In the genomic region with DNA sequence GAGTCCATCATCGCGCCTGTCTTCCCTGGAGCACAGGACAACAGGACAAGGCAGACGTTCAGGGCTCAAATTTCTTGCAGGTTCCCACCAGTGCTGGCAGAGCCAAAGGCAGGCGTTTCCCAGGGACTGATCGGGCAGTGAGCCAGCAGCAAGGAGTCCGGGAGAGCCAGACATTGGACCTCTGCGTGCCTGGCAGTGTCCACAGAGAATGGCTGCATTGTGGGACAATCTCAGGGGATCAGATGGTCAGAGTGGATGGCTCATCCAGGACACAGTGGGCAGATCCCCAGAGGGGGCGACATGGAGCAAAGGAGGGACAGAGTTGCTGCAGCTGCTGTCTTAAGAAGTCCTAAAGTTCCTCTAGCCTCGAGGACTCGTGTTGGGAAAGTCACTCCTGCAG, we compare ENCODE assay signal across 8 cellular contexts. TPM values are rescaled to one million over a fixed set of nuclear protein-coding genes. Genes with fewer than 3 reads are reported as not detected.
DNase-seq lines count a peak whose midpoint lies in the region; ATAC-seq and TF ChIP-seq lines count a peak whose summit lies in the region.

No MANE protein-coding gene starts in this region.

- H3K4me1 Mint-ChIP-seq in brain = peaks cover 42% of the 10 kb centered on the region
- peaks cover 64% of the 10 kb centered on the region for H3K4me1 Mint-ChIP-seq in stimulated activated effector memory CD8-positive, alpha-beta T cell treated with anti-CD3 and anti-CD28 coated beads, Interleukin-12 subunit alpha, Interleukin-12 subunit beta, amount 100 ng/mL, for 72 hours

- DNase-seq in stimulated activated CD4-positive, alpha-beta T cell treated with anti-CD3 and anti-CD28 coated beads, Interleukin-4, amount 100 ng/mL, for 1 hour = peak; percentile 45
- DNase-seq in stimulated activated CD4-positive, alpha-beta T cell treated with anti-CD3 and anti-CD28 coated beads, Interleukin-2, amount 100 ng/mL, for 48 hours = no peak
- DNase-seq in NCI-H82 (lab: John Stamatoyannopoulos, UW) = peak; percentile 84
- DNase-seq in inferior parietal cortex (ENCODE audit: extremely low spot score) = peak; percentile 90
- DNase-seq in stimulated activated effector memory CD8-positive, alpha-beta T cell treated with anti-CD3 and anti-CD28 coated beads, Interleukin-12 subunit alpha, Interleukin-12 subunit beta, amount 100 ng/mL, for 72 hours (ENCODE audit: low spot score in 2 of 2) = no peak
- DNase-seq in HuH-7 (ENCODE audit: low spot score) = no peak

- no peak for ATAC-seq in stimulated activated effector memory CD8-positive, alpha-beta T cell treated with anti-CD3 and anti-CD28 coated beads, Interleukin-12 subunit alpha, Interleukin-12 subunit beta, amount 100 ng/mL, for 72 hours
- ATAC-seq in GM19395 (IDR thresholded peaks at IDR 0.05; ENCODE audit: unreplicated experiment) = no peak

- H3K9me3 Mint-ChIP-seq in brain = no peaks in the 10 kb centered on the region
- no peaks in the 10 kb centered on the region for H3K9me3 Mint-ChIP-seq in stimulated activated effector memory CD8-positive, alpha-beta T cell treated with anti-CD3 and anti-CD28 coated beads, Interleukin-12 subunit alpha, Interleukin-12 subunit beta, amount 100 ng/mL, for 72 hours

- peak overlapping the region in 3 of 5 experiments; percentile 54 to 62 (median 62) for H3K27ac Mint-ChIP-seq in brain
- H3K27ac Mint-ChIP-seq in stimulated activated effector memory CD8-positive, alpha-beta T cell treated with anti-CD3 and anti-CD28 coated beads, Interleukin-12 subunit alpha, Interleukin-12 subunit beta, amount 100 ng/mL, for 72 hours = peak overlapping the region; percentile 86

- H3K27me3 Mint-ChIP-seq in brain = peaks cover 15% of the 10 kb centered on the region

- H3K36me3 Mint-ChIP-seq in brain = no peaks in the 10 kb centered on the region
- peaks cover 54% of the 10 kb centered on the region for H3K36me3 Mint-ChIP-seq in stimulated activated effector memory CD8-positive, alpha-beta T cell treated with anti-CD3 and anti-CD28 coated beads, Interleukin-12 subunit alpha, Interleukin-12 subunit beta, amount 100 ng/mL, for 72 hours

- peak overlapping the region in 2 of 5 experiments; percentile 33 to 72 for H3K4me3 Mint-ChIP-seq in brain
- no peak overlapping the region for H3K4me3 Mint-ChIP-seq in stimulated activated effector memory CD8-positive, alpha-beta T cell treated with anti-CD3 and anti-CD28 coated beads, Interleukin-12 subunit alpha, Interleukin-12 subunit beta, amount 100 ng/mL, for 72 hours

- peak; percentile 46 to 50 for TF ChIP-seq CTCF in brain (conservative IDR thresholded peaks at IDR 0.05)

RNA-seq across cellular contexts. Expression of gene TMEM63A, which starts 4.6 kb away (rescaled TPM):
- polyA plus RNA-seq in brain (ENCODE audit: insufficient read depth, low read depth, low replicate concordance) = 34.6 TPM

RNA-seq across cellular contexts. Expression of gene LEFTY1, which starts 11.4 kb away (rescaled TPM):
- polyA plus RNA-seq in brain (ENCODE audit: insufficient read depth, low read depth, low replicate concordance) = 1.0 TPM

RNA-seq across cellular contexts. Expression of gene PYCR2, which starts 46.5 kb away (rescaled TPM):
- 107 TPM for polyA plus RNA-seq in brain (ENCODE audit: insufficient read depth, low read depth, low replicate concordance)

Comparison
In these comparisons a context has a peak if more than half of its experiments do, and no peak if none do; other contexts are left out.
1. DNase-seq: peak in stimulated activated CD4-positive, alpha-beta T cell treated with anti-CD3 and anti-CD28 coated beads, Interleukin-4, amount 100 ng/mL, for 1 hour (single experiment), NCI-H82 (single experiment) and inferior parietal cortex (single experiment); none in stimulated activated CD4-positive, alpha-beta T cell treated with anti-CD3 and anti-CD28 coated beads, Interleukin-2, amount 100 ng/mL, for 48 hours (0 of 2), stimulated activated effector memory CD8-positive, alpha-beta T cell treated with anti-CD3 and anti-CD28 coated beads, Interleukin-12 subunit alpha, Interleukin-12 subunit beta, amount 100 ng/mL, for 72 hours (0 of 2) and HuH-7 (single experiment).